18 cellular contexts compared by ENCODE assay signal in the genomic region with DNA sequence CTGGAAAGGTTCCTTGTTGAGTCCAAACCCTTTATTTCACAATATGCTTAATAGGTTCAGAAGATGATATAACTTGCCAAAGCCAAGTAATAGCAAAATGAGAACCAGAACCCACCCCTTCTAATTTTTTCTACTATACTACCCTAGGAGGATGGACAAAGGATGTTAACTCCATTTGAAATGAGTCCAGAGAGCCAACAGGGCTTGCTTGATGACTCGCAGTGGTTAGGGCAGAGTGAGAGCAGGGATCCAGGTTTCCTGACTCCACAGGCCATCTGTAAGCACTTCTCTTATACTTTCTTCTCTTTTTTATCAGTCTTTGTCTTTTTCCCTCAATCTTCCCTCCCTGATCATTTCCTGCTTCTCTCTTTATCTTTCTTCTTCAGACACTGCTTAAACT.
A peak's percentile ranks its signal among the peaks of the same experiment; 100 is the strongest.
DNase-seq lines count a peak whose midpoint lies in the region; ATAC-seq and TF ChIP-seq lines count a peak whose summit lies in the region.
"Had no signal": no experiment of that assay in that cellular context is flagged by ENCODE, and none has a peak within 500 bp of the region (broad histone marks: within the 10 kb centered on the region; RNA-seq: fewer than 3 reads in every experiment).

No MANE protein-coding gene starts in this region.

- H3K4me2 ChIP-seq in GM23248 (ENCODE audit: unreplicated experiment) = no peak overlapping the region
- H3K4me2 ChIP-seq: A549, KMS-11 had no signal

- no peaks in the 10 kb centered on the region for H3K9me3 ChIP-seq in GM23248 (ENCODE audit: low read depth)
- H3K9me3 ChIP-seq: BE2C, SJCRH30 had no signal

- TF ChIP-seq CTCF in AG10803 (conservative IDR thresholded peaks at IDR 0.05; ENCODE audit: low read length) = no peak

- no peaks in the 10 kb centered on the region for H3K36me3 ChIP-seq in GM23248 (ENCODE audit: low read depth)
- H3K36me3 ChIP-seq: BE2C, SJCRH30 had no signal

- no peaks in the 10 kb centered on the region for H3K79me2 ChIP-seq in GM23248 (ENCODE audit: insufficient read depth)

- DNase-seq in AG10803 (ENCODE audit: low read depth) = peak; percentile 47
- peak; percentile 21 for DNase-seq in GM23248
- DNase-seq in astrocyte of the hippocampus (ENCODE audit: low read depth, low spot score) = peak; percentile 22
- DNase-seq in fibroblast of the conjunctiva (ENCODE audit: low read depth) = peak; percentile 20
- DNase-seq: BE2C; CD4-positive, CD25-positive, alpha-beta regulatory T cell; H9; HFFc6; NCI-H1105 treated with DMSO at 0.1 percent for 48 hours; NCI-H2029 treated with DMSO at 0.1 percent for 48 hours; NCI-H446; NCI-H526; SJCRH30 had no signal

- no peaks in the 10 kb centered on the region for H3F3A ChIP-seq in GM23248 (ENCODE audit: insufficient read depth)

- ATAC-seq in GM21786 (IDR thresholded peaks at IDR 0.05; ENCODE audit: unreplicated experiment) (no peak), GM21528 (IDR thresholded peaks at IDR 0.05; ENCODE audit: low FRiP score, unreplicated experiment) (no peak), HG03196 (IDR thresholded peaks at IDR 0.05; ENCODE audit: unreplicated experiment) (no peak)
- ATAC-seq: A549 had no signal

- H3K27ac ChIP-seq in GM23248 = no peak overlapping the region
- H3K27ac ChIP-seq: A549, KMS-11, SJCRH30 had no signal

- in situ Hi-C loops in GM23248 (cut with MboI) = no loop called here

- 0 out of 2 replicates have a peak, but pooled peaks cover 4% of the 10 kb centered on the region for H3K27me3 ChIP-seq in GM23248 (replicated peaks; ENCODE audit: insufficient read depth)
- H3K27me3 ChIP-seq: BE2C, SJCRH30 had no signal

- WGBS in GM23248 (ENCODE audit: low coverage in 1 of 2, low lambda C conversion rate in 2 of 2, missing lambda C conversion rate in 2 of 2), 2 experiments = 8 to 13% methylated on average over 1 of the region's 1 CpG

- H2AFZ ChIP-seq in GM23248 = no peak overlapping the region

- H3K9me2 ChIP-seq in GM23248 (ENCODE audit: insufficient read depth) = no peaks in the 10 kb centered on the region

- H3K9ac ChIP-seq in GM23248 = no peak overlapping the region
- H3K9ac ChIP-seq: KMS-11 had no signal

- no peaks in the 10 kb centered on the region for H3K4me1 ChIP-seq in GM23248 (ENCODE audit: insufficient read depth)
- H3K4me1 ChIP-seq: A549, SJCRH30 had no signal

- no peaks in the 10 kb centered on the region for H4K20me1 ChIP-seq in GM23248 (ENCODE audit: insufficient read depth)

- no peak overlapping the region for H3K4me3 ChIP-seq in AG10803 (ENCODE audit: low read length)
- H3K4me3 ChIP-seq in GM23248 = no peak overlapping the region
- H3K4me3 ChIP-seq: A549, SJCRH30 had no signal
